ENCODE assay signal across 1 cellular context in genomic region chr12:106956048-106956935, GRCh38.
TF ChIP-seq lines count a peak whose summit lies in the region.

No MANE protein-coding gene starts in this region.

TF ChIP-seq in HepG2, 621 proteins besides CTCF, POLR2A, EP300 and RAD21 (continued from another document and continues in another):
- no peak for TF ChIP-seq NFAT5 (CRISPR knock-in tag; IDR thresholded peaks at IDR 0.05)
- TF ChIP-seq ZNF20 (CRISPR knock-in tag; IDR thresholded peaks at IDR 0.05) = 0 out of 2 replicates have a peak, but pooled peaks have one; percentile 13
- TF ChIP-seq RBM22 (optimal IDR thresholded peaks at IDR 0.05; ENCODE audit: low read length) = no peak
- no peak for TF ChIP-seq NFKBIZ (CRISPR knock-in tag; IDR thresholded peaks at IDR 0.05)
- no peak for TF ChIP-seq GLI4 (CRISPR knock-in tag; IDR thresholded peaks at IDR 0.05; ENCODE audit: borderline replicate concordance)
- TF ChIP-seq ZC3H13 (CRISPR knock-in tag; IDR thresholded peaks at IDR 0.05) = no peak
- TF ChIP-seq ZNF275 (CRISPR knock-in tag; IDR thresholded peaks at IDR 0.05; ENCODE audit: borderline replicate concordance) = no peak
- TF ChIP-seq ATF4 (CRISPR knock-in tag; IDR thresholded peaks at IDR 0.05) = no peak
- TF ChIP-seq ZNF557 (CRISPR knock-in tag; IDR thresholded peaks at IDR 0.05) = 0 out of 2 replicates have a peak, but pooled peaks have one; percentile 6
- TF ChIP-seq POLR2AphosphoS5 (IDR thresholded peaks at IDR 0.05; ENCODE audit: low read depth, low read length) = peak; percentile 81
- no peak for TF ChIP-seq ZNF772 (CRISPR knock-in tag; IDR thresholded peaks at IDR 0.05)
- no peak for TF ChIP-seq ZSCAN25 (CRISPR knock-in tag; IDR thresholded peaks at IDR 0.05)
- TF ChIP-seq ZNF24 (IDR thresholded peaks at IDR 0.05) = no peak
- no peak for TF ChIP-seq BCL3 (CRISPR knock-in tag; IDR thresholded peaks at IDR 0.05)
- TF ChIP-seq ZNF589 (CRISPR knock-in tag; conservative IDR thresholded peaks at IDR 0.05) = no peak
- no peak for TF ChIP-seq KIAA2018 (CRISPR knock-in tag; IDR thresholded peaks at IDR 0.05; ENCODE audit: borderline replicate concordance)
- peak; percentile 36; the same call in 1 of the 2 replicates for TF ChIP-seq NFYC (CRISPR knock-in tag; IDR thresholded peaks at IDR 0.05)
- TF ChIP-seq YY1 (IDR thresholded peaks at IDR 0.05; ENCODE audit: insufficient read depth, insufficient replicate concordance, low read depth, low read length) = peak; percentile 14
- no peak; the same call in 1 of the 2 replicates for TF ChIP-seq ZNF607 (CRISPR knock-in tag; IDR thresholded peaks at IDR 0.05; ENCODE audit: borderline replicate concordance)
- no peak for TF ChIP-seq TOPORS (CRISPR knock-in tag; IDR thresholded peaks at IDR 0.05)
- TF ChIP-seq PAF1 (CRISPR knock-in tag; IDR thresholded peaks at IDR 0.05) = no peak
- TF ChIP-seq TEF (CRISPR knock-in tag; IDR thresholded peaks at IDR 0.05) = no peak
- TF ChIP-seq PITX1 (CRISPR knock-in tag; IDR thresholded peaks at IDR 0.05) = peak; percentile 55; the same call in 1 of the 2 replicates
- no peak for TF ChIP-seq POLR2AphosphoS2 (IDR thresholded peaks at IDR 0.05; ENCODE audit: low read depth, low read length)
- no peak for TF ChIP-seq REL (CRISPR knock-in tag; conservative IDR thresholded peaks at IDR 0.05)
- no peak for TF ChIP-seq HNRNPUL1 (IDR thresholded peaks at IDR 0.05; ENCODE audit: low read depth, low read length)
- TF ChIP-seq RBFOX2 (IDR thresholded peaks at IDR 0.05; ENCODE audit: low read depth, low read length) = peak; percentile 64
- TF ChIP-seq HOXA5 (CRISPR knock-in tag; IDR thresholded peaks at IDR 0.05) = no peak
- TF ChIP-seq ZBTB40 (IDR thresholded peaks at IDR 0.05) = no peak
- no peak for TF ChIP-seq ZBTB40 (CRISPR knock-in tag; IDR thresholded peaks at IDR 0.05)
